Comparison of ENCODE assay signal across 1 cellular context in genomic region chr12:121030576-121031212, GRCh38.
TF ChIP-seq lines count a peak whose summit lies in the region.

No MANE protein-coding gene starts in this region.

TF ChIP-seq in GM23338, 12 proteins besides CTCF, POLR2A, EP300 and RAD21 (continued from another document):
- TF ChIP-seq ZNF462 (CRISPR knock-in tag; IDR thresholded peaks at IDR 0.05), result no peak
- no peak for TF ChIP-seq ETS1 (IDR thresholded peaks at IDR 0.05)
- no peak for TF ChIP-seq REST (IDR thresholded peaks at IDR 0.05; ENCODE audit: unreplicated experiment)
- no peak for TF ChIP-seq ZNF114 (CRISPR knock-in tag; IDR thresholded peaks at IDR 0.05)
- TF ChIP-seq POLR2AphosphoS5 (IDR thresholded peaks at IDR 0.05; ENCODE audit: low read depth), result no peak
- TF ChIP-seq CREB1 (CRISPR knock-in tag; IDR thresholded peaks at IDR 0.05; ENCODE audit: low read depth), result no peak
- TF ChIP-seq STAT1 (IDR thresholded peaks at IDR 0.05; ENCODE audit: unreplicated experiment), result no peak
- TF ChIP-seq EZH2 (IDR thresholded peaks at IDR 0.05; ENCODE audit: low read depth, unreplicated experiment), result no peak
- TF ChIP-seq EZH2phosphoT487 (IDR thresholded peaks at IDR 0.05; ENCODE audit: unreplicated experiment), result no peak
- no peak for TF ChIP-seq NANOG (IDR thresholded peaks at IDR 0.05; ENCODE audit: borderline replicate concordance)
